Comparison of ENCODE assay signal across 8 cellular contexts in the genomic region with DNA sequence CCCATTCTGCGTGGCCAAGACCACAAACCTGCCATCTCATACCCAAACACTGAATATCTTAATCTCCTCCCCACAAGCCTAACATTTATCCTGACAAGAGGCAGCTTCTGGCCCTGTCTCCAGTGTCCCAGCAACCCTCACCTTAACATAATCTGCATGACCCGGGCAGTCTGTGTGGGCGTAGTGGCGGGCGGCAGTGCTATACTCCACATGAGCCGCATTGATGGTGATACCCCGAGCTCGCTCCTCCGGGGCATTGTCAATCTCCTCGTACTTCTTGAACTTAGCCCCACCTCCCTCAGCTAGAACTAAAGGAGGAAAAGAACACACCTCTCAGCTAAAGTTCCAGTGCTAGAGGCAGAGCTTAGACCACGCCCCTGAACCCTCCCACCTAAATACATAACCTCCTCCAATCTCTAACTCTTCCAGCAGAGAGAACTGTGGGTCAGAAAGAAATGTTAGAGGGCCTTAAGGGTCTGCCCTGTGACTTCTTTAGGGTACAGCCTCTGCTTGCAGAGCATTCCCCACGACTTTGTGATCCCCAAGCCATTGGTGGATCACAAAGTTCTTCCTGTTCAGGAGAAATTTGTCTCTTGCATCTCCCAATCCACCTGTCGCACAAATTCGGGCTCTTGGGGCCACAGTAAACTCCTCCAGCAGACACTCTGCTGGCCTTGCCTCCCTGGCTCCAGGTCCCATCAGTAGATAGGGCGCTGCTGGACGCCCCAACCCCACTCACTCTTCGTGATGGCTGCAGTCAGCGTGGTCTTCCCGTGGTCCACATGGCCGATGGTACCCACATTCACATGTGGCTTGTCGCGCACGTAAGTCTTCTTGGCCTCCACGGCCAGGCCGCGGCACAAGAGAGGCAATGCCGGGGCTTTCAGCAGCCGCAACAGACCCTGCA. TPM values are rescaled to one million over a fixed set of nuclear protein-coding genes. Genes with fewer than 3 reads are reported as not detected.
DNase-seq lines count a peak whose midpoint lies in the region; TF ChIP-seq lines count a peak whose summit lies in the region.

No MANE protein-coding gene starts in this region.

- peak overlapping the region; percentile 55 for H3K27ac ChIP-seq in KMS-11

- H3K4me2 ChIP-seq in KMS-11, result peak overlapping the region; percentile 63

- H3K27me3 Mint-ChIP-seq in activated CD4-positive, alpha-beta memory T cell treated with anti-CD3 and anti-CD28 coated beads, Interleukin-2, amount 10 ng/mL, durations not matched to agents 7 days and 5 days, result no peaks in the 10 kb centered on the region
- no peaks in the 10 kb centered on the region for H3K27me3 Mint-ChIP-seq in progenitor cell of endocrine pancreas

- peaks cover 9% of the 10 kb centered on the region; the same call in 1 of the 2 replicates for H3K36me3 ChIP-seq in KMS-11 (ENCODE audit: insufficient read depth)

- peaks cover 32% of the 10 kb centered on the region for H3K4me1 Mint-ChIP-seq in activated CD4-positive, alpha-beta memory T cell treated with anti-CD3 and anti-CD28 coated beads, Interleukin-2, amount 10 ng/mL, durations not matched to agents 7 days and 5 days
- peaks cover 17% of the 10 kb centered on the region for H3K4me1 Mint-ChIP-seq in progenitor cell of endocrine pancreas (ENCODE audit: low read depth)

- peaks cover 26% of the 10 kb centered on the region for H3K79me2 ChIP-seq in KMS-11 (ENCODE audit: insufficient read depth, low read depth)

- peaks cover 13% of the 10 kb centered on the region for H3K4me1 ChIP-seq in KMS-11 (ENCODE audit: low read depth, poor library complexity, severe bottlenecking)

- TF ChIP-seq CTCF in KMS-11 (conservative IDR thresholded peaks at IDR 0.05; ENCODE audit: low read depth, low read length) (no peak), foreskin fibroblast (IDR thresholded peaks at IDR 0.05; ENCODE audit: low read depth, low read length) (no peak), progenitor cell of endocrine pancreas (IDR thresholded peaks at IDR 0.05; ENCODE audit: unreplicated experiment) (no peak)

- POLR2A ChIA-PET in activated CD4-positive, alpha-beta memory T cell treated with anti-CD3 and anti-CD28 coated beads, Interleukin-2, amount 10 ng/mL, durations not matched to agents 7 days and 5 days (lab: Charles Lee), result interaction anchor here (0.9 to 9.8 kb wide), 14 partner anchors 8 to 1116 kb away, joined by 3 to 136 read pairs (median 4); a partner anchor contains a TSS

- peak overlapping the region; percentile 94 for H3K4me3 Mint-ChIP-seq in activated CD4-positive, alpha-beta memory T cell treated with anti-CD3 and anti-CD28 coated beads, Interleukin-2, amount 10 ng/mL, durations not matched to agents 7 days and 5 days
- H3K4me3 Mint-ChIP-seq in progenitor cell of endocrine pancreas (ENCODE audit: low read depth), result peak overlapping the region; percentile 95

- peak overlapping the region; percentile 58 for H2AFZ ChIP-seq in KMS-11 (ENCODE audit: low read depth)

- peaks cover 39% of the 10 kb centered on the region for H3K36me3 Mint-ChIP-seq in activated CD4-positive, alpha-beta memory T cell treated with anti-CD3 and anti-CD28 coated beads, Interleukin-2, amount 10 ng/mL, durations not matched to agents 7 days and 5 days (ENCODE audit: low read depth)
- H3K36me3 Mint-ChIP-seq in progenitor cell of endocrine pancreas (ENCODE audit: insufficient read depth), result peaks cover 11% of the 10 kb centered on the region

- H3K4me3 ChIP-seq in KMS-11 (IDR thresholded peaks at IDR 0.05; ENCODE audit: insufficient read depth, low read depth, low read length) (peak overlapping the region; percentile 79), foreskin fibroblast (ENCODE audit: low read depth in 1 of 2, low read length in 2 of 2) (peak overlapping the region; percentile 85 to 95)

- H4K20me1 ChIP-seq in KMS-11 (ENCODE audit: insufficient read depth), result no peaks in the 10 kb centered on the region; the same call in 1 of the 2 replicates

- peak overlapping the region; percentile 76 for H3K9ac ChIP-seq in KMS-11

- H3K27ac Mint-ChIP-seq in activated CD4-positive, alpha-beta memory T cell treated with anti-CD3 and anti-CD28 coated beads, Interleukin-2, amount 10 ng/mL, durations not matched to agents 7 days and 5 days, result peak overlapping the region; percentile 91
- H3K27ac Mint-ChIP-seq in progenitor cell of endocrine pancreas, result peak overlapping the region; percentile 95

- CTCF ChIA-PET in activated CD4-positive, alpha-beta memory T cell treated with anti-CD3 and anti-CD28 coated beads, Interleukin-2, amount 10 ng/mL, durations not matched to agents 7 days and 5 days (lab: Charles Lee), result interaction anchor here (0.9 to 4.7 kb wide), 5 partner anchors 18 to 100 kb away, joined by 3 to 45 read pairs (median 4); a partner anchor contains a TSS

- no peaks in the 10 kb centered on the region for H3K27me3 ChIP-seq in KMS-11 (ENCODE audit: insufficient read depth, low read depth)

- no peaks in the 10 kb centered on the region for H3K9me3 Mint-ChIP-seq in activated CD4-positive, alpha-beta memory T cell treated with anti-CD3 and anti-CD28 coated beads, Interleukin-2, amount 10 ng/mL, durations not matched to agents 7 days and 5 days
- no peaks in the 10 kb centered on the region for H3K9me3 Mint-ChIP-seq in progenitor cell of endocrine pancreas (ENCODE audit: low read depth)

- peak; percentile 68 for DNase-seq in activated effector memory CD4-positive, alpha-beta T cell treated with anti-CD3 and anti-CD28 coated beads, Interleukin-2, amount 50 U/mL, for 16 hours
- no peak for DNase-seq in activated effector memory CD4-positive, alpha-beta T cell treated with Interleukin-2 at 50 U/mL for 16 hours
- peak; percentile 44 for DNase-seq in activated CD4-positive, alpha-beta memory T cell treated with anti-CD3 and anti-CD28 coated beads, Interleukin-2, amount 10 ng/mL, durations not matched to agents 7 days and 5 days
- DNase-seq in foreskin fibroblast (peak in 1 of 2 donors; percentile 68), progenitor cell of endocrine pancreas (ENCODE audit: low spot score, unreplicated experiment) (no peak), medulla oblongata (ENCODE audit: extremely low spot score) (no peak), OCI-M2 (lab: John Stamatoyannopoulos, UW; ENCODE audit: unreplicated experiment) (no peak)

RNA-seq across cellular contexts. Expression of a gene that starts 0.7 kb away (rescaled TPM):
- 100 to 1,000 TPM; 107 TPM for total RNA-seq in activated CD4-positive, alpha-beta memory T cell treated with anti-CD3 and anti-CD28 coated beads, Interleukin-2, amount 10 ng/mL, durations not matched to agents 7 days and 5 days
- total RNA-seq in progenitor cell of endocrine pancreas, result 158 and 168 TPM in 2 replicates

RNA-seq across cellular contexts. Expression of a gene that starts 18.2 kb away (rescaled TPM):
- 10 to 100 TPM; 44.4 to 45.1 TPM for total RNA-seq in activated CD4-positive, alpha-beta memory T cell treated with anti-CD3 and anti-CD28 coated beads, Interleukin-2, amount 10 ng/mL, durations not matched to agents 7 days and 5 days
- total RNA-seq in progenitor cell of endocrine pancreas, result 72.8 and 75.1 TPM in 2 replicates

RNA-seq across cellular contexts. Expression of a gene that starts 22.6 kb away (rescaled TPM):
- 100 to 1,000 TPM; 255 to 267 TPM for total RNA-seq in activated CD4-positive, alpha-beta memory T cell treated with anti-CD3 and anti-CD28 coated beads, Interleukin-2, amount 10 ng/mL, durations not matched to agents 7 days and 5 days
- 248 and 256 TPM in 2 replicates for total RNA-seq in progenitor cell of endocrine pancreas

RNA-seq across cellular contexts. Expression of a gene that starts 32.9 kb away (rescaled TPM):
- 1 to 10 TPM; 1.6 to 2.5 TPM for total RNA-seq in activated CD4-positive, alpha-beta memory T cell treated with anti-CD3 and anti-CD28 coated beads, Interleukin-2, amount 10 ng/mL, durations not matched to agents 7 days and 5 days
- 2.7 and 3.0 TPM in 2 replicates for total RNA-seq in progenitor cell of endocrine pancreas

Comparison
In these comparisons a context has a peak if more than half of its experiments do, and no peak if none do; other contexts are left out.
1. DNase-seq: peak in activated effector memory CD4-positive, alpha-beta T cell treated with anti-CD3 and anti-CD28 coated beads, Interleukin-2, amount 50 U/mL, for 16 hours (single experiment) and activated CD4-positive, alpha-beta memory T cell treated with anti-CD3 and anti-CD28 coated beads, Interleukin-2, amount 10 ng/mL, durations not matched to agents 7 days and 5 days (single experiment); none in activated effector memory CD4-positive, alpha-beta T cell treated with Interleukin-2 at 50 U/mL for 16 hours (single experiment), progenitor cell of endocrine pancreas (single experiment), medulla oblongata (single experiment) and OCI-M2 (single experiment).